14 cellular contexts compared by ENCODE assay signal in genomic region chr3:65714138-65714537, GRCh38.
A peak's percentile ranks its signal among the peaks of the same experiment; 100 is the strongest.
DNase-seq lines count a peak whose midpoint lies in the region; ATAC-seq and TF ChIP-seq lines count a peak whose summit lies in the region.
"Had no signal": no experiment of that assay in that cellular context is flagged by ENCODE, and none has a peak within 500 bp of the region (broad histone marks: within the 10 kb centered on the region; RNA-seq: fewer than 3 reads in every experiment).

No MANE protein-coding gene starts in this region.

- H3K4me1 ChIP-seq in rectal smooth muscle tissue (ENCODE audit: control insufficient read depth, insufficient read depth, low read length) = no peaks in the 10 kb centered on the region
- H3K4me1 ChIP-seq: spleen had no signal

- peak overlapping the region; percentile 31 to 64 for H3K27ac ChIP-seq in coronary artery
- H3K27ac ChIP-seq in rectal smooth muscle tissue (ENCODE audit: low read depth, low read length) = peak overlapping the region; percentile 30
- H3K27ac ChIP-seq: spleen had no signal

- TF ChIP-seq CTCF in GM06990 (IDR thresholded peaks at IDR 0.05; ENCODE audit: insufficient read depth, low read length, poor library complexity, severe bottlenecking) = no peak
- no peak for TF ChIP-seq CTCF in coronary artery (IDR thresholded peaks at IDR 0.05)

- H3K4me3 ChIP-seq in GM06990 (replicated peaks; ENCODE audit: low read depth, low read length) (no peak overlapping the region), coronary artery (no peak overlapping the region), rectal smooth muscle tissue (ENCODE audit: low read length) (no peak overlapping the region)
- H3K4me3 ChIP-seq: spleen had no signal

- H3K36me3 ChIP-seq in GM06990 (ENCODE audit: control insufficient read depth, insufficient read depth, low read length) (no peaks in the 10 kb centered on the region), rectal smooth muscle tissue (ENCODE audit: control insufficient read depth, insufficient read depth, low read length) (no peaks in the 10 kb centered on the region)
- H3K36me3 ChIP-seq: spleen had no signal

- no peak for ATAC-seq in HG03521 (IDR thresholded peaks at IDR 0.05; ENCODE audit: unreplicated experiment)
- ATAC-seq in HG03280 (IDR thresholded peaks at IDR 0.05; ENCODE audit: unreplicated experiment) = no peak
- ATAC-seq: naive thymus-derived CD8-positive, alpha-beta T cell had no signal

- DNase-seq in GM06990 (ENCODE audit: extremely low read depth, insufficient read length) (peak; percentile 12), coronary artery (ENCODE audit: low spot score) (peak; percentile 75), left kidney (ENCODE audit: low read depth, low spot score) (peak; percentile 39)
- DNase-seq in activated CD4-positive, CD25-positive, alpha-beta regulatory T cell (lab: John Stamatoyannopoulos, UW) = no peak
- DNase-seq in stimulated activated CD4-positive, alpha-beta T cell treated with anti-CD3 and anti-CD28 coated beads, Interleukin-4, amount 100 ng/mL, for 1 hour = no peak
- DNase-seq: activated naive CD8-positive, alpha-beta T cell treated with anti-CD3 and anti-CD28 coated beads, Interleukin-2, amount 10 ng/mL, durations not matched to agents 7 days and 5 days; activated T-cell treated with anti-CD3 and anti-CD28 coated beads for 4 hours; immature natural killer cell; naive thymus-derived CD8-positive, alpha-beta T cell; NCI-H2171 treated with DMSO at 0.1 percent for 48 hours; spleen had no signal

- H3K27me3 ChIP-seq in GM06990 (replicated peaks; ENCODE audit: control insufficient read depth, insufficient read depth, low read length) = no peaks in the 10 kb centered on the region
- H3K27me3 ChIP-seq in rectal smooth muscle tissue (ENCODE audit: control insufficient read depth, insufficient read depth, low read length) = no peaks in the 10 kb centered on the region
- H3K27me3 ChIP-seq: spleen had no signal

- no peak overlapping the region for H3K9ac ChIP-seq in rectal smooth muscle tissue (ENCODE audit: low read length)

Comparison
In these comparisons a context has a peak if more than half of its experiments do, and no peak if none do; other contexts are left out.
1. DNase-seq: peak in GM06990 (single experiment), coronary artery (single experiment) and left kidney (single experiment); none in activated CD4-positive, CD25-positive, alpha-beta regulatory T cell (0 of 4) and stimulated activated CD4-positive, alpha-beta T cell treated with anti-CD3 and anti-CD28 coated beads, Interleukin-4, amount 100 ng/mL, for 1 hour (single experiment).